ENCODE assay signal across 1 cellular context in genomic region chr2:105417789-105418475, GRCh38.
TF ChIP-seq lines count a peak whose summit lies in the region.

No MANE protein-coding gene starts in this region.

TF ChIP-seq in K562, 482 proteins besides CTCF, POLR2A, EP300 and RAD21 (continued from another document and continues in another):
- TF ChIP-seq THAP12 (CRISPR knock-in tag; IDR thresholded peaks at IDR 0.05) (no peak), NEUROD1 (IDR thresholded peaks at IDR 0.05; ENCODE audit: borderline replicate concordance, low read depth, low read length, partially characterized antibody) (no peak), TFAP4 (CRISPR knock-in tag; IDR thresholded peaks at IDR 0.05; ENCODE audit: borderline replicate concordance) (no peak), TRIM25 (IDR thresholded peaks at IDR 0.05; ENCODE audit: borderline replicate concordance) (no peak), ZNF217 (CRISPR knock-in tag; IDR thresholded peaks at IDR 0.05) (no peak), SMAD4 (CRISPR knock-in tag; conservative IDR thresholded peaks at IDR 0.05) (0 out of 2 replicates have a peak, but pooled peaks have one; percentile 30), ZNF507 (tag; conservative IDR thresholded peaks at IDR 0.05) (no peak), SP2 (IDR thresholded peaks at IDR 0.05; ENCODE audit: extremely low read depth, low read depth, low read length, poor library complexity, severe bottlenecking) (no peak), EZH2 (IDR thresholded peaks at IDR 0.05; ENCODE audit: borderline replicate concordance, low read depth, low read length) (no peak), ZNF699 (CRISPR knock-in tag; IDR thresholded peaks at IDR 0.05; ENCODE audit: insufficient replicate concordance) (no peak), HLTF (IDR thresholded peaks at IDR 0.05) (no peak), HOXB6 (CRISPR knock-in tag; IDR thresholded peaks at IDR 0.05; ENCODE audit: borderline replicate concordance) (no peak), SMARCC2 (IDR thresholded peaks at IDR 0.05; ENCODE audit: low read depth) (peak; percentile 68; the same call in 1 of the 2 replicates), ZFX (CRISPR knock-in tag; IDR thresholded peaks at IDR 0.05) (no peak), BHLHE40 (IDR thresholded peaks at IDR 0.05; ENCODE audit: low read length) (no peak), GATA2 (CRISPR knock-in tag; IDR thresholded peaks at IDR 0.05) (peak; percentile 68; the same call in 1 of the 2 replicates), ZKSCAN1 (IDR thresholded peaks at IDR 0.05; ENCODE audit: low read depth, low read length) (no peak), CTBP1 (IDR thresholded peaks at IDR 0.05; ENCODE audit: borderline replicate concordance) (0 out of 2 replicates have a peak, but pooled peaks have one; percentile 11), ARID3A (IDR thresholded peaks at IDR 0.05; ENCODE audit: borderline replicate concordance, low read depth, low read length) (0 out of 2 replicates have a peak, but pooled peaks have one; percentile 13), SMAD3 (CRISPR knock-in tag; conservative IDR thresholded peaks at IDR 0.05) (no peak), CREB5 (CRISPR knock-in tag; IDR thresholded peaks at IDR 0.05) (no peak), NONO (IDR thresholded peaks at IDR 0.05; ENCODE audit: low read depth in 2 of 2, low read length in 1 of 2) (no peak), NFYB (IDR thresholded peaks at IDR 0.05; ENCODE audit: extremely low read depth, insufficient read length) (no peak), MITF (IDR thresholded peaks at IDR 0.05) (no peak), ZNF766 (CRISPR knock-in tag; conservative IDR thresholded peaks at IDR 0.05) (no peak), RHOXF2B (CRISPR knock-in tag; conservative IDR thresholded peaks at IDR 0.05) (no peak), GTF2E2 (tag; IDR thresholded peaks at IDR 0.05) (no peak), ZNF277 (CRISPR knock-in tag; IDR thresholded peaks at IDR 0.05; ENCODE audit: borderline replicate concordance) (no peak), TARDBP (IDR thresholded peaks at IDR 0.05) (no peak), NR4A1 (CRISPR knock-in tag; IDR thresholded peaks at IDR 0.05) (no peak), NR4A1 (tag; IDR thresholded peaks at IDR 0.05) (0 out of 2 replicates have a peak, but pooled peaks have one; percentile 33), MGA (IDR thresholded peaks at IDR 0.05) (no peak), CBFA2T2 (conservative IDR thresholded peaks at IDR 0.05) (peak; percentile 95), ELK1 (CRISPR knock-in tag; IDR thresholded peaks at IDR 0.05) (no peak), ZNF232 (CRISPR knock-in tag; IDR thresholded peaks at IDR 0.05) (no peak)
